ENCODE assay signal across 23 cellular contexts in the genomic region with DNA sequence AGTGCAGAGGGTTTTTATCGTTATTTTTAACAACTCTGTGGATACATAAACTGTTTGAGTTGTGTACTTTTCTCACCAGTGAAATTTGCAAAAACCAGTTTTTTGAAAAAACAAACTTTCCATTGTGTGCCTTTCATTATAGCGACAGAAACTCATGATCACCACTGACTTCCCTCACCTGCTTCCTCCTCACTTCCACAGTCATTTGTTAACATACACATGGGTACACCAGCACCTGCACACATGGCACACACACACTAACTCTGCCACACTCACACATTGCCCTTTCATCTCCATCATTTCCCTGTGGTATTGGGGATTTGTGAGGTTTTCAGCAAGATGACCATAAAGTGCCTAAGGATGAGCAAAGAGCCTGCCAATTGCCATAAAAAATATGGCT. TPM values are rescaled to one million over a fixed set of nuclear protein-coding genes. Genes with fewer than 3 reads are reported as not detected.
"Had no signal": no experiment of that assay in that cellular context is flagged by ENCODE, and none has a peak within 500 bp of the region (broad histone marks: within the 10 kb centered on the region; RNA-seq: fewer than 3 reads in every experiment).

No MANE protein-coding gene starts in this region.

- H3K36me3 Mint-ChIP-seq: natural killer cell treated with Interleukin-12 subunit alpha and Interleukin-12 subunit beta and Interleukin-15 and Interleukin-18, amount 100 ng/mL, for 72 hours; stimulated activated naive B cell treated with anti-CD40 and anti-IgM and Interleukin-4, amounts not matched to agents 10 μg/mL and 1 μg/mL and 100 μg/mL, for 72 hours had no signal

- H3K4me1 ChIP-seq: body of pancreas, spleen, tibial artery had no signal

- ATAC-seq: activated CD8-positive, alpha-beta T cell treated with anti-CD3 and anti-CD28 coated beads, Interleukin-2, amount 10 ng/mL, durations not matched to agents 7 days and 5 days; body of pancreas; left colon; natural killer cell treated with Interleukin-12 subunit alpha and Interleukin-12 subunit beta and Interleukin-15 and Interleukin-18, amount 100 ng/mL, for 72 hours; stimulated activated naive B cell treated with anti-CD40 and anti-IgM and Interleukin-4, amounts not matched to agents 10 μg/mL and 1 μg/mL and 100 μg/mL, for 72 hours had no signal

- H3K9me3 Mint-ChIP-seq: activated CD4-positive, alpha-beta T cell treated with anti-CD3 and anti-CD28 coated beads, Interleukin-2, amount 10 ng/mL, durations not matched to agents 24 days and 14 days; activated T-cell treated with anti-CD3 and anti-CD28 coated beads, Interleukin-2, amount 50 U/mL, for 24 hours; activated T-helper 2 cell treated with anti-CD3 and anti-CD28 coated beads, Interferon-gamma antibody, Interleukin-2, Interleukin-4, amounts not matched to agents 10 μg/mL and 5 μg/mL and 100 μg/mL, durations not matched to agents 14 hours and 24 hours and 36 hours; natural killer cell treated with Interleukin-12 subunit alpha and Interleukin-12 subunit beta and Interleukin-15 and Interleukin-18, amount 100 ng/mL, for 72 hours had no signal

- H3K27me3 Mint-ChIP-seq: activated CD4-positive, alpha-beta T cell treated with anti-CD3 and anti-CD28 coated beads, Interleukin-2, amount 10 ng/mL, durations not matched to agents 24 days and 14 days; activated T-cell treated with anti-CD3 and anti-CD28 coated beads, Interleukin-2, amount 50 U/mL, for 24 hours had no signal

- H3K4me3 Mint-ChIP-seq: activated CD4-positive, alpha-beta T cell treated with anti-CD3 and anti-CD28 coated beads, Interleukin-2, amount 10 ng/mL, durations not matched to agents 24 days and 14 days; activated CD8-positive, alpha-beta T cell treated with anti-CD3 and anti-CD28 coated beads, Interleukin-2, amount 10 ng/mL, durations not matched to agents 7 days and 5 days; activated T-cell treated with anti-CD3 and anti-CD28 coated beads, Interleukin-2, amount 50 U/mL, for 24 hours; natural killer cell treated with Interleukin-12 subunit alpha and Interleukin-12 subunit beta and Interleukin-15 and Interleukin-18, amount 100 ng/mL, for 72 hours; stimulated activated naive B cell treated with anti-CD40 and anti-IgM and Interleukin-4, amounts not matched to agents 10 μg/mL and 1 μg/mL and 100 μg/mL, for 72 hours had no signal

- H3K9me3 ChIP-seq: body of pancreas, spleen, tibial artery had no signal

- DNase-seq: activated CD4-positive, alpha-beta T cell treated with anti-CD3 and anti-CD28 coated beads, Interleukin-2, amount 10 ng/mL, durations not matched to agents 24 days and 14 days; activated CD8-positive, alpha-beta T cell treated with anti-CD3 and anti-CD28 coated beads, Interleukin-2, amount 10 ng/mL, durations not matched to agents 7 days and 5 days; activated naive CD4-positive, alpha-beta T cell treated with Interleukin-2 at 50 U/mL for 16 hours; activated T-cell treated with anti-CD3 and anti-CD28 coated beads, Interleukin-2, amount 50 U/mL, for 24 hours; body of pancreas; caudate nucleus; erythroblast; foreskin melanocyte; glutamatergic neuron; hippocampal formation; left colon; nucleus accumbens; spleen; stimulated activated CD4-positive, alpha-beta T cell treated with anti-CD3 and anti-CD28 coated beads, Interleukin-4, amount 100 ng/mL, for 4 hours; stimulated activated naive B cell treated with anti-CD40 and anti-IgM and Interleukin-4, amounts not matched to agents 10 μg/mL and 1 μg/mL and 100 μg/mL, for 72 hours; T-helper 9 cell; tibial artery had no signal

- H3K27me3 ChIP-seq: body of pancreas, spleen, tibial artery had no signal

- H3K4me1 Mint-ChIP-seq: activated CD4-positive, alpha-beta T cell treated with anti-CD3 and anti-CD28 coated beads, Interleukin-2, amount 10 ng/mL, durations not matched to agents 24 days and 14 days had no signal

- H3K4me3 ChIP-seq: body of pancreas, lung, spleen, tibial artery had no signal

- H3K27ac Mint-ChIP-seq: activated CD4-positive, alpha-beta T cell treated with anti-CD3 and anti-CD28 coated beads, Interleukin-2, amount 10 ng/mL, durations not matched to agents 24 days and 14 days; activated CD8-positive, alpha-beta T cell treated with anti-CD3 and anti-CD28 coated beads, Interleukin-2, amount 10 ng/mL, durations not matched to agents 7 days and 5 days; activated T-cell treated with anti-CD3 and anti-CD28 coated beads, Interleukin-2, amount 50 U/mL, for 24 hours; activated T-helper 2 cell treated with anti-CD3 and anti-CD28 coated beads, Interferon-gamma antibody, Interleukin-2, Interleukin-4, amounts not matched to agents 10 μg/mL and 5 μg/mL and 100 μg/mL, durations not matched to agents 14 hours and 24 hours and 36 hours; natural killer cell treated with Interleukin-12 subunit alpha and Interleukin-12 subunit beta and Interleukin-15 and Interleukin-18, amount 100 ng/mL, for 72 hours; stimulated activated naive B cell treated with anti-CD40 and anti-IgM and Interleukin-4, amounts not matched to agents 10 μg/mL and 1 μg/mL and 100 μg/mL, for 72 hours had no signal

- H3K27ac ChIP-seq: body of pancreas, spleen, tibial artery had no signal

RNA-seq across cellular contexts. Expression of a gene that starts 20.6 kb away (rescaled TPM):
- total RNA-seq: activated CD4-positive, alpha-beta T cell treated with anti-CD3 and anti-CD28 coated beads, Interleukin-2, amount 10 ng/mL, durations not matched to agents 24 days and 14 days; activated CD8-positive, alpha-beta T cell treated with anti-CD3 and anti-CD28 coated beads, Interleukin-2, amount 10 ng/mL, durations not matched to agents 7 days and 5 days; activated T-helper 2 cell treated with anti-CD3 and anti-CD28 coated beads, Interferon-gamma antibody, Interleukin-2, Interleukin-4, amounts not matched to agents 10 μg/mL and 5 μg/mL and 100 μg/mL, durations not matched to agents 14 hours and 24 hours and 36 hours; body of pancreas; left colon; natural killer cell treated with Interleukin-12 subunit alpha and Interleukin-12 subunit beta and Interleukin-15 and Interleukin-18, amount 100 ng/mL, for 72 hours; renal cortical epithelial cell; spleen; subcutaneous adipose tissue; urinary bladder had no signal

RNA-seq across cellular contexts. Expression of a gene that starts 22.8 kb away (rescaled TPM):
- total RNA-seq: activated CD4-positive, alpha-beta T cell treated with anti-CD3 and anti-CD28 coated beads, Interleukin-2, amount 10 ng/mL, durations not matched to agents 24 days and 14 days; activated CD8-positive, alpha-beta T cell treated with anti-CD3 and anti-CD28 coated beads, Interleukin-2, amount 10 ng/mL, durations not matched to agents 7 days and 5 days; activated T-helper 2 cell treated with anti-CD3 and anti-CD28 coated beads, Interferon-gamma antibody, Interleukin-2, Interleukin-4, amounts not matched to agents 10 μg/mL and 5 μg/mL and 100 μg/mL, durations not matched to agents 14 hours and 24 hours and 36 hours; body of pancreas; left colon; lung; natural killer cell treated with Interleukin-12 subunit alpha and Interleukin-12 subunit beta and Interleukin-15 and Interleukin-18, amount 100 ng/mL, for 72 hours; renal cortical epithelial cell; spleen; urinary bladder had no signal
